In genomic region chr10:27241640-27242472, GRCh38 we compare ENCODE assay signal across 8 cellular contexts. TPM values are rescaled to one million over a fixed set of nuclear protein-coding genes. Genes with fewer than 3 reads are reported as not detected.
DNase-seq lines count a peak whose midpoint lies in the region; ATAC-seq and FAIRE-seq lines count a peak whose summit lies in the region.

No MANE protein-coding gene starts in this region.

- peak; percentile 81 for FAIRE-seq in RCC 7860 (lab: Jason Lieb, UNC)

- H3K36me3 Mint-ChIP-seq in activated T-helper 1 cell treated with anti-CD3 and anti-CD28 coated beads, Interleukin-12 subunit alpha, Interleukin-12 subunit beta, Interleukin-2, Interleukin-4 antibody, amounts not matched to agents 30 ng/mL and 10 ng/mL and 1 ng/mL, durations not matched to agents 14 hours and 24 hours and 36 hours (ENCODE audit: low read depth): peaks cover 9% of the 10 kb centered on the region
- H3K36me3 Mint-ChIP-seq in naive thymus-derived CD8-positive, alpha-beta T cell: peaks cover 0 to 6% (median 2%) of the 10 kb centered on the region in 3 donors

- peak overlapping the region; percentile 88 for H3K27ac ChIP-seq in KOPT-K1 (ENCODE audit: low read depth, low read length, poor library complexity, severe bottlenecking)

- H3K9me3 ChIP-seq in KOPT-K1 (ENCODE audit: insufficient read depth, low read length, poor library complexity, severe bottlenecking): no peaks in the 10 kb centered on the region

- H3K27me3 Mint-ChIP-seq in activated T-helper 1 cell treated with anti-CD3 and anti-CD28 coated beads, Interleukin-12 subunit alpha, Interleukin-12 subunit beta, Interleukin-2, Interleukin-4 antibody, amounts not matched to agents 30 ng/mL and 10 ng/mL and 1 ng/mL, durations not matched to agents 14 hours and 24 hours and 36 hours (ENCODE audit: insufficient read depth): no peaks in the 10 kb centered on the region
- no peaks in the 10 kb centered on the region for H3K27me3 Mint-ChIP-seq in naive thymus-derived CD8-positive, alpha-beta T cell

- ATAC-seq in GM21825 (IDR thresholded peaks at IDR 0.05; ENCODE audit: unreplicated experiment): peak; percentile 65
- peak; percentile 57 to 64 for ATAC-seq in naive thymus-derived CD8-positive, alpha-beta T cell

- 0 out of 2 replicates have a peak, but pooled peaks cover 3% of the 10 kb centered on the region for H3K36me3 ChIP-seq in KOPT-K1 (ENCODE audit: insufficient read depth, low read length)

- peak overlapping the region; percentile 89 for H3K4me3 Mint-ChIP-seq in activated T-helper 1 cell treated with anti-CD3 and anti-CD28 coated beads, Interleukin-12 subunit alpha, Interleukin-12 subunit beta, Interleukin-2, Interleukin-4 antibody, amounts not matched to agents 30 ng/mL and 10 ng/mL and 1 ng/mL, durations not matched to agents 14 hours and 24 hours and 36 hours
- peak overlapping the region; percentile 81 to 99 (median 98) for H3K4me3 Mint-ChIP-seq in naive thymus-derived CD8-positive, alpha-beta T cell

- peak overlapping the region; percentile 93 for H3K27ac Mint-ChIP-seq in activated T-helper 1 cell treated with anti-CD3 and anti-CD28 coated beads, Interleukin-12 subunit alpha, Interleukin-12 subunit beta, Interleukin-2, Interleukin-4 antibody, amounts not matched to agents 30 ng/mL and 10 ng/mL and 1 ng/mL, durations not matched to agents 14 hours and 24 hours and 36 hours
- H3K27ac Mint-ChIP-seq in naive thymus-derived CD8-positive, alpha-beta T cell: peak overlapping the region; percentile 95 to 100 (median 99)

- no peaks in the 10 kb centered on the region for H3K9me3 Mint-ChIP-seq in activated T-helper 1 cell treated with anti-CD3 and anti-CD28 coated beads, Interleukin-12 subunit alpha, Interleukin-12 subunit beta, Interleukin-2, Interleukin-4 antibody, amounts not matched to agents 30 ng/mL and 10 ng/mL and 1 ng/mL, durations not matched to agents 14 hours and 24 hours and 36 hours
- H3K9me3 Mint-ChIP-seq in naive thymus-derived CD8-positive, alpha-beta T cell: no peaks in the 10 kb centered on the region

- DNase-seq in EH (ENCODE audit: low read depth) (peak; percentile 94), RCC 7860 (ENCODE audit: low spot score) (peak; percentile 89), fibroblast of gingiva (ENCODE audit: low read depth) (peak; percentile 95)
- peak; percentile 87 for DNase-seq in activated T-helper 1 cell treated with anti-CD3 and anti-CD28 coated beads, Interleukin-12 subunit alpha, Interleukin-12 subunit beta, Interleukin-2, Interleukin-4 antibody, amounts not matched to agents 30 ng/mL and 10 ng/mL and 1 ng/mL, durations not matched to agents 14 hours and 24 hours and 36 hours (ENCODE audit: low spot score)
- DNase-seq in naive thymus-derived CD8-positive, alpha-beta T cell: peak; percentile 75 to 91 (median 84)
- DNase-seq in stimulated activated naive CD4-positive, alpha-beta T cell (lab: John Stamatoyannopoulos, UW): peak; percentile 75 to 87 (median 80)

- intact Hi-C loops in activated T-helper 1 cell treated with anti-CD3 and anti-CD28 coated beads, Interleukin-12 subunit alpha, Interleukin-12 subunit beta, Interleukin-2, Interleukin-4 antibody, amounts not matched to agents 30 ng/mL and 10 ng/mL and 1 ng/mL, durations not matched to agents 14 hours and 24 hours and 36 hours (cut with micrococcal nuclease): loop anchor here (1.0 to 5.0 kb wide), 9 partner anchors 88 to 1291 kb away; partner anchors contain the start of genes ABI1, PDSS1, RAB18 and WAC

- POLR2A ChIA-PET in naive thymus-derived CD8-positive, alpha-beta T cell (lab: Charles Lee): interaction anchor here (0.5 to 5.3 kb wide), 13 partner anchors 10 to 1290 kb away, joined by 3 to 66 read pairs (median 4); partner anchors contain the start of genes MASTL, RAB18 and YME1L1

- peaks cover 29% of the 10 kb centered on the region for H3K4me1 Mint-ChIP-seq in activated T-helper 1 cell treated with anti-CD3 and anti-CD28 coated beads, Interleukin-12 subunit alpha, Interleukin-12 subunit beta, Interleukin-2, Interleukin-4 antibody, amounts not matched to agents 30 ng/mL and 10 ng/mL and 1 ng/mL, durations not matched to agents 14 hours and 24 hours and 36 hours (ENCODE audit: low read depth)
- H3K4me1 Mint-ChIP-seq in naive thymus-derived CD8-positive, alpha-beta T cell: peaks cover 19 to 48% (median 34%) of the 10 kb centered on the region in 4 donors

RNA-seq across cellular contexts. Expression of gene ACBD5, which starts 1.3 kb away (rescaled TPM):
- 20.0 and 22.0 TPM in 2 replicates for total RNA-seq in activated T-helper 1 cell treated with anti-CD3 and anti-CD28 coated beads, Interleukin-12 subunit alpha, Interleukin-12 subunit beta, Interleukin-2, Interleukin-4 antibody, amounts not matched to agents 30 ng/mL and 10 ng/mL and 1 ng/mL, durations not matched to agents 14 hours and 24 hours and 36 hours
- total RNA-seq in naive thymus-derived CD8-positive, alpha-beta T cell: 10 to 100 TPM; 22.9 to 23.6 TPM
- polyA plus RNA-seq in naive thymus-derived CD8-positive, alpha-beta T cell: 10 to 100 TPM in 1 of 3 donors, 1 to 10 TPM in 2; 7.4 to 12.1 (median 8.3) TPM

Comparison
In these comparisons a context has a peak if more than half of its experiments do, and no peak if none do; other contexts are left out.
1. Peak in every context shown above with its lines: DNase-seq, ATAC-seq and H3K27ac ChIP-seq.